16 cellular contexts compared by ENCODE assay signal in the genomic region with DNA sequence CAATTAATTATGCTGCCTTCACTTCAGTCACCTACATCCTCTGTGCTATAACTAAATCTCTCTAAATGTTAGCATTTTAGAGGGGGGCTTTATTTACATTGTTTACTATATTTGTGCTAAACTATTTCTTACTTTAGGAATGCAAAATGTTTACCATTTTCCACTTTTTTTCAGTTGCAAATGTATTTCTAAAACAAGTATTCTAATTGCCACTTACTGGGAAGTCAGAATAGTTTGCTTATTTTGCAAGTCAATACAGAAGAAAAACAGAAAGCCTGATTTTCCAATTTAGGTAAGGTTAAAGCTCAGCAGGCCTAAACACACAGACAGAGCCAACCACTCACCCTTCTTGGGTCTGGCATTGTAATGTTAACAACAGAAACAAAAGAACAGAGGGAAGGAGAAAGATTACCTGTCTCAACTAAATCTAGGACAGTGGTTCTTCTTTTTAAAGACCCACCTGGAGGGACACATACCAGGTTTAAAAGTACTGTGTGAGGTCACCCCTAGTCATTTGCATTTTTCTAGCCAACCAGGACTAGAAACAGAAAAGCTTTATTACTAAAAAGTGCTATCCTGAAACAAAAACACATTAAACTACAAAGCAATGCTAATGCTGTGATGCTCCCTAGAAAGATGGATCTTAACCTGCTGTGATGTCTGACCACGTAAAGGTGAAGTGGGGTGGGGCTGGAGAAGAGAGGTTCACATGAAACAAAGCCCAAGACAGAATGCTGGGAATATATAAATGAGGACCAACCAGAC.
DNase-seq lines count a peak whose midpoint lies in the region; ATAC-seq and TF ChIP-seq lines count a peak whose summit lies in the region.
"Had no signal": no experiment of that assay in that cellular context is flagged by ENCODE, and none has a peak within 500 bp of the region (broad histone marks: within the 10 kb centered on the region; RNA-seq: fewer than 3 reads in every experiment).

No MANE protein-coding gene starts in this region.

- H4K8ac ChIP-seq in trophoblast cell (ENCODE audit: low read depth, low read length) = no peak overlapping the region

- H3K79me2 ChIP-seq in trophoblast cell (ENCODE audit: control insufficient read depth, insufficient read depth, low read length, poor library complexity) = no peaks in the 10 kb centered on the region
- H3K79me2 ChIP-seq in GM23248 (ENCODE audit: insufficient read depth) = no peaks in the 10 kb centered on the region

- H4K91ac ChIP-seq in trophoblast cell (ENCODE audit: low read depth, low read length) = no peak overlapping the region

- no peak for TF ChIP-seq POLR2A in heart left ventricle (IDR thresholded peaks at IDR 0.05)

- H2BK12ac ChIP-seq in trophoblast cell (ENCODE audit: low read length) = no peak overlapping the region

- intact Hi-C loops in heart left ventricle (cut with DNase I) = no loop called here

- H2AFZ ChIP-seq in trophoblast cell (ENCODE audit: insufficient read depth, low read length, poor library complexity) (no peak overlapping the region), GM23248 (no peak overlapping the region)

- H2BK5ac ChIP-seq in trophoblast cell (ENCODE audit: low read depth, low read length, poor library complexity) = peak overlapping the region; percentile 44

- H3K14ac ChIP-seq in trophoblast cell (ENCODE audit: low read length) = no peak overlapping the region

- H4K20me1 ChIP-seq in GM23248 (ENCODE audit: insufficient read depth) = no peaks in the 10 kb centered on the region

- H3K4me2 ChIP-seq in trophoblast cell (ENCODE audit: low read length) (no peak overlapping the region), GM23248 (ENCODE audit: unreplicated experiment) (no peak overlapping the region)

- DNase-seq in NCI-H69 (lab: John Stamatoyannopoulos, UW) (peak; percentile 90), iPS DF 4.7 (ENCODE audit: extremely low read depth, low spot score) (peak; percentile 91), trophoblast cell (no peak), midbrain (lab: John Stamatoyannopoulos, UW) (no peak), heart left ventricle (no peak), GM23248 (no peak)
- DNase-seq: CD4-positive, alpha-beta T cell; DND-41; GF-D8; NCI-H1417 treated with DMSO at 0.1 percent for 48 hours; NCI-H345; NCI-H774 had no signal

- TF ChIP-seq CTCF in heart left ventricle (IDR thresholded peaks at IDR 0.05) = no peak

- H3K18ac ChIP-seq in trophoblast cell (ENCODE audit: low read length) = no peak overlapping the region

- H3K27me3 ChIP-seq in trophoblast cell (ENCODE audit: insufficient read depth, low read length) (no peaks in the 10 kb centered on the region), heart left ventricle (no peaks in the 10 kb centered on the region), GM23248 (replicated peaks; ENCODE audit: insufficient read depth) (no peaks in the 10 kb centered on the region)

- WGBS in trophoblast cell (ENCODE audit: extremely low coverage, insufficient coverage, insufficient read length) = no CpG with 5 or more reads among the region's 1 CpG
- 88 to 94% (median 93%) methylated on average over 1 of the region's 1 CpG for WGBS in heart left ventricle, 4 donors
- WGBS in GM23248 (ENCODE audit: low coverage in 1 of 2, low lambda C conversion rate in 2 of 2, missing lambda C conversion rate in 2 of 2), 2 experiments = 96 to 100% methylated on average over 1 of the region's 1 CpG

- H3K4ac ChIP-seq in trophoblast cell (ENCODE audit: low read depth, low read length) = no peak overlapping the region

- no peaks in the 10 kb centered on the region for H3K9me2 ChIP-seq in GM23248 (ENCODE audit: insufficient read depth)

- H3K9ac ChIP-seq in trophoblast cell (ENCODE audit: low read length) = no peak overlapping the region
- H3K9ac ChIP-seq in GM23248 = no peak overlapping the region

- H3K79me1 ChIP-seq in trophoblast cell (ENCODE audit: low read length) = peaks cover 2% of the 10 kb centered on the region

- H2BK120ac ChIP-seq in trophoblast cell (ENCODE audit: insufficient read depth, low read length, poor library complexity) = no peak overlapping the region

- peak overlapping the region; percentile 61 for H3K27ac ChIP-seq in trophoblast cell (ENCODE audit: low read depth, low read length)
- no peak overlapping the region for H3K27ac ChIP-seq in heart left ventricle
- H3K27ac ChIP-seq in GM23248 = no peak overlapping the region
- H3K27ac ChIP-seq: SK-N-MC had no signal

- H3K36me3 ChIP-seq in trophoblast cell (ENCODE audit: control insufficient read depth in 1 of 2, insufficient read depth in 2 of 2, low read length in 2 of 2) (peaks cover 0 to 4% of the 10 kb centered on the region in 2 experiments), heart left ventricle (peaks cover 0 to 78% (median 52%) of the 10 kb centered on the region in 9 donors), GM23248 (ENCODE audit: low read depth) (no peaks in the 10 kb centered on the region)

- no peaks in the 10 kb centered on the region for H3F3A ChIP-seq in GM23248 (ENCODE audit: insufficient read depth)

- no peak overlapping the region for H3K23ac ChIP-seq in trophoblast cell (ENCODE audit: low read length)

- in situ Hi-C loops in GM23248 (cut with MboI) = no loop called here

- no peak overlapping the region for H2AK5ac ChIP-seq in trophoblast cell (ENCODE audit: low read length)

- H3K9me3 ChIP-seq in trophoblast cell (ENCODE audit: insufficient read depth, low read depth, low read length) (no peaks in the 10 kb centered on the region), heart left ventricle (no peaks in the 10 kb centered on the region), GM23248 (ENCODE audit: low read depth) (no peaks in the 10 kb centered on the region)

- no peak overlapping the region for H3K4me3 ChIP-seq in trophoblast cell (ENCODE audit: low read depth, low read length)
- no peak overlapping the region for H3K4me3 ChIP-seq in heart left ventricle
- H3K4me3 ChIP-seq in GM23248 = no peak overlapping the region
- H3K4me3 ChIP-seq: SK-N-MC had no signal

- H3K4me1 ChIP-seq in trophoblast cell (ENCODE audit: control insufficient read depth in 1 of 2, insufficient read depth in 2 of 2, low read length in 2 of 2) (no peaks in the 10 kb centered on the region), heart left ventricle (no peaks in the 10 kb centered on the region), GM23248 (ENCODE audit: insufficient read depth) (no peaks in the 10 kb centered on the region)

- ATAC-seq in HG02870 (IDR thresholded peaks at IDR 0.05; ENCODE audit: unreplicated experiment) = peak; percentile 46
- ATAC-seq in heart left ventricle = no peak
- ATAC-seq: Panc1, Right ventricle myocardium inferior had no signal

- no peak overlapping the region for H4K12ac ChIP-seq in trophoblast cell (ENCODE audit: low read depth, low read length)

Comparison
In these comparisons a context has a peak if more than half of its experiments do, and no peak if none do; other contexts are left out.
1. DNase-seq: peak in NCI-H69 (single experiment) and iPS DF 4.7 (single experiment); none in trophoblast cell (0 of 2), midbrain (single experiment), heart left ventricle (0 of 5) and GM23248 (single experiment).